27 cellular contexts compared by ENCODE assay signal in the genomic region with DNA sequence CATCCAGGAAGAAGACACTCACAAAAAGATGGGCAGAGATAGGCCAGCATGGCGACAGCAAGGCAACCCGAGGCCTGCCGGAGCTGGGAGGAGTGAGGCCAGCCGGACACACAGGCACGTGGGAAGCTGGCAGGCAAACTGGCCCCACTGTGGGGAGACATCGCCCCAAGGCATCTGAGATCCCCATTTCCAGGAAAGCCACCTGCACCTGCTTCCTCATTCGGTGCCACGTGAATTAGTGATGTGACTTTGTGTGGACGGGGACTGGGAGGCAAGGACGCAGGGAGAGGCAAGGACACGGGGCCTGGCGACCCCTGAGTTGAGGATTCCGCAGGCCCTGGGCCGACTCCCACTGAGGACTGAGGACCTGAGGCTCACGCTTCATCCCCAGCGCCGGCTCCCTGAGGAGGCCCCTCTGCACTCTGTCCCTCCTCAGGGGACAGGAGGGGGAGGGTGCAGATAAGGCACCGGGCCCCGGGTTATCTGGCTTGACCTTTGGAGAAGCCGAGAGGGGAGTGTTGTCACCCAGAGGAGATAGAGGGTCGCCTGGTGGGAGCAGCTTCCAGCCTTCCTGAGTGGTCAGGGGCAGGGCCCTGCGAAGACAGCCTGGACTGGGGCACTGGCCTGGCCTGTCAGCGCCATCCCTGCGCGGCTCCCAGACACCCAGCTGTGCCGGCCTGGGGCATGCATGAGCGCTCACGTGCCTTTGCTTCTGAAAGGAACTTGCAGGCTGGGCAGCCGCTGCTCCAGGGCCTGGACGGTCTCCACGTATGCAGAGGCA. TPM values are rescaled to one million over a fixed set of nuclear protein-coding genes. Genes with fewer than 3 reads are reported as not detected.
DNase-seq lines count a peak whose midpoint lies in the region; ATAC-seq, FAIRE-seq and TF ChIP-seq lines count a peak whose summit lies in the region.
"Had no signal": no experiment of that assay in that cellular context is flagged by ENCODE, and none has a peak within 500 bp of the region (broad histone marks: within the 10 kb centered on the region; RNA-seq: fewer than 3 reads in every experiment).

No MANE protein-coding gene starts in this region.

- FAIRE-seq in HepG2 (lab: Jason Lieb, UNC): no peak
- FAIRE-seq: astrocyte, islet of Langerhans had no signal

- peaks cover 32% of the 10 kb centered on the region for H3K27me3 Mint-ChIP-seq in type B pancreatic cell

- H2AFZ ChIP-seq in HepG2 (ENCODE audit: low read length): no peak overlapping the region

- H3K36me3 Mint-ChIP-seq in type B pancreatic cell: no peaks in the 10 kb centered on the region
- H3K36me3 Mint-ChIP-seq: activated naive CD4-positive, alpha-beta T cell treated with anti-CD3 and anti-CD28 coated beads, Interleukin-2, amount 10 ng/mL, durations not matched to agents 7 days and 5 days; naive thymus-derived CD8-positive, alpha-beta T cell had no signal

- no peak for TF ChIP-seq RAD21 in HepG2 (CRISPR knock-in tag; IDR thresholded peaks at IDR 0.05)

- in situ Hi-C loops in HepG2 (cut with HindIII; ENCODE audit: extremely low pct_ligation_motif_present, low pct_unique_long_range_greater_than_20kb): no loop called here

- no TSS peak for BruUV-seq in HepG2 (replicated peaks; lab: Mats Ljungman, UMichigan)

- H3K27me3 ChIP-seq in HepG2 (ENCODE audit: control insufficient read depth in 1 of 2, insufficient read depth in 2 of 2, low read length in 2 of 2): peaks cover 5 to 52% of the 10 kb centered on the region in 2 experiments; a peak in 4 of 5 replicates
- H3K27me3 ChIP-seq in aorta (ENCODE audit: control insufficient read depth in 1 of 2, insufficient read depth in 2 of 2, low read length in 1 of 2): no peaks in the 10 kb centered on the region
- H3K27me3 ChIP-seq in prostate gland (replicated peaks; ENCODE audit: insufficient read depth): no peaks in the 10 kb centered on the region

- no peaks in the 10 kb centered on the region for H3K79me2 ChIP-seq in HepG2 (ENCODE audit: insufficient read depth, low read length)

- no peak for TF ChIP-seq CTCF in HepG2 (CRISPR knock-in tag; IDR thresholded peaks at IDR 0.05)
- no peak for TF ChIP-seq CTCF in prostate gland (IDR thresholded peaks at IDR 0.05)
- no peak for TF ChIP-seq CTCF in type B pancreatic cell (conservative IDR thresholded peaks at IDR 0.05)

- H3K4me1 Mint-ChIP-seq in type B pancreatic cell (ENCODE audit: unreplicated experiment): peaks cover 5% of the 10 kb centered on the region
- H3K4me1 Mint-ChIP-seq: activated naive CD4-positive, alpha-beta T cell treated with anti-CD3 and anti-CD28 coated beads, Interleukin-2, amount 10 ng/mL, durations not matched to agents 7 days and 5 days; naive thymus-derived CD8-positive, alpha-beta T cell had no signal

- WGBS in HepG2 (ENCODE audit: low lambda C conversion rate): 30% methylated on average over 15 of the region's 31 CpGs
- 47 to 51% methylated on average over 31 of the region's 31 CpGs for WGBS in aorta, 2 donors
- 69% methylated on average over 31 of the region's 31 CpGs for WGBS in prostate gland

- H3K4me3 ChIP-seq in HepG2 (replicated peaks in 1 of 3; ENCODE audit: insufficient read depth in 1 of 3, low read depth in 2 of 3, low read length in 3 of 3) (no peak overlapping the region), aorta (ENCODE audit: low read length in 2 of 2) (no peak overlapping the region), prostate gland (no peak overlapping the region)
- H3K4me3 ChIP-seq: SJSA1 had no signal

- no peak overlapping the region for H3K4me3 Mint-ChIP-seq in type B pancreatic cell
- H3K4me3 Mint-ChIP-seq: activated CD8-positive, alpha-beta T cell treated with anti-CD3 and anti-CD28 coated beads, Interleukin-2, amount 10 ng/mL, durations not matched to agents 7 days and 5 days; activated naive CD4-positive, alpha-beta T cell treated with anti-CD3 and anti-CD28 coated beads, Interleukin-2, amount 10 ng/mL, durations not matched to agents 7 days and 5 days; naive thymus-derived CD8-positive, alpha-beta T cell; T-helper 2 cell treated with Interferon-gamma antibody and Interleukin-4, amounts not matched to agents 5 μg/mL and 100 μg/mL, for 36 hours had no signal

- no peaks in the 10 kb centered on the region for H3K9me3 Mint-ChIP-seq in type B pancreatic cell
- H3K9me3 Mint-ChIP-seq: activated naive CD4-positive, alpha-beta T cell treated with anti-CD3 and anti-CD28 coated beads, Interleukin-2, amount 10 ng/mL, durations not matched to agents 7 days and 5 days; naive thymus-derived CD8-positive, alpha-beta T cell; T-helper 2 cell treated with Interferon-gamma antibody and Interleukin-4, amounts not matched to agents 5 μg/mL and 100 μg/mL, for 36 hours had no signal

- DNase-seq in Right ventricle myocardium inferior (ENCODE audit: missing footprints): peak; percentile 72
- no peak for DNase-seq in cardiac septum (ENCODE audit: low spot score)
- peak; percentile 77 for DNase-seq in Right ventricle myocardium superior
- no peak for DNase-seq in HepG2 (ENCODE audit: low spot score)
- peak in 1 of 2 donors; percentile 69 for DNase-seq in aorta
- no peak for DNase-seq in prostate gland (ENCODE audit: low spot score)
- DNase-seq in type B pancreatic cell (ENCODE audit: extremely low spot score, unreplicated experiment): no peak
- no peak for DNase-seq in hippocampal formation (lab: John Stamatoyannopoulos, UW)
- DNase-seq: activated CD4-positive, CD25-positive, alpha-beta regulatory T cell; activated CD8-positive, alpha-beta T cell treated with anti-CD3 and anti-CD28 coated beads, Interleukin-2, amount 10 ng/mL, durations not matched to agents 7 days and 5 days; activated naive CD4-positive, alpha-beta T cell treated with anti-CD3 and anti-CD28 coated beads, Interleukin-2, amount 10 ng/mL, durations not matched to agents 7 days and 5 days; activated T-cell treated with anti-CD3 and anti-CD28 coated beads, Interleukin-2, amount 50 U/mL, for 48 hours; DMS153; head of caudate nucleus; Karpas-422; mesenchymal stem cell; NCI-H1092; NCI-H526 treated with DMSO at 0.1 percent for 48 hours; OCI-M1 had no signal

- no peak overlapping the region for H3K27ac Mint-ChIP-seq in type B pancreatic cell
- H3K27ac Mint-ChIP-seq: activated CD8-positive, alpha-beta T cell treated with anti-CD3 and anti-CD28 coated beads, Interleukin-2, amount 10 ng/mL, durations not matched to agents 7 days and 5 days; activated naive CD4-positive, alpha-beta T cell treated with anti-CD3 and anti-CD28 coated beads, Interleukin-2, amount 10 ng/mL, durations not matched to agents 7 days and 5 days; naive thymus-derived CD8-positive, alpha-beta T cell; T-helper 2 cell treated with Interferon-gamma antibody and Interleukin-4, amounts not matched to agents 5 μg/mL and 100 μg/mL, for 36 hours had no signal

- no peaks in the 10 kb centered on the region for H3K36me3 ChIP-seq in HepG2 (replicated peaks in 1 of 2; ENCODE audit: control insufficient read depth in 1 of 2, insufficient read depth in 2 of 2, low read length in 2 of 2)
- H3K36me3 ChIP-seq in aorta (ENCODE audit: control insufficient read depth in 1 of 2, insufficient read depth in 2 of 2, low read length in 1 of 2): no peaks in the 10 kb centered on the region
- no peaks in the 10 kb centered on the region for H3K36me3 ChIP-seq in prostate gland
- H3K36me3 ChIP-seq: SJSA1 had no signal

- ATAC-seq in Right ventricle myocardium inferior (peak; percentile 83), Right ventricle myocardium superior (ENCODE audit: poor library complexity) (peak; percentile 91), HepG2 (no peak), aorta (ENCODE audit: low FRiP score) (peak; percentile 17)
- ATAC-seq: activated CD8-positive, alpha-beta T cell treated with anti-CD3 and anti-CD28 coated beads, Interleukin-2, amount 10 ng/mL, durations not matched to agents 7 days and 5 days; naive thymus-derived CD8-positive, alpha-beta T cell had no signal

- no peaks in the 10 kb centered on the region for H3K9me3 ChIP-seq in HepG2 (ENCODE audit: low read length)
- H3K9me3 ChIP-seq in aorta (ENCODE audit: control insufficient read depth, low read length): no peaks in the 10 kb centered on the region
- H3K9me3 ChIP-seq in prostate gland: no peaks in the 10 kb centered on the region
- H3K9me3 ChIP-seq: SJSA1 had no signal

- no peaks in the 10 kb centered on the region for H4K20me1 ChIP-seq in HepG2 (ENCODE audit: insufficient read depth, low read length)

- TF ChIP-seq POLR2A in HepG2 (IDR thresholded peaks at IDR 0.05; ENCODE audit: insufficient read depth in 1 of 2, low read depth in 2 of 2, low read length in 2 of 2): no peak
- TF ChIP-seq POLR2A in prostate gland (IDR thresholded peaks at IDR 0.05): no peak

- TF ChIP-seq EP300 in HepG2 (IDR thresholded peaks at IDR 0.05; ENCODE audit: low read depth in 2 of 2, low read length in 2 of 2): no peak
- no peak for TF ChIP-seq EP300 in HepG2 (CRISPR knock-in tag; IDR thresholded peaks at IDR 0.05; ENCODE audit: borderline replicate concordance)

- H3K27ac ChIP-seq in HepG2 (ENCODE audit: extremely low read length, insufficient read depth, low read length) (no peak overlapping the region), aorta (ENCODE audit: low read depth in 1 of 2, low read length in 2 of 2) (no peak overlapping the region), prostate gland (no peak overlapping the region)
- H3K27ac ChIP-seq: SJSA1 had no signal

- H3K4me1 ChIP-seq in HepG2 (ENCODE audit: insufficient read depth, low read length) (peaks cover 19% of the 10 kb centered on the region), aorta (ENCODE audit: control insufficient read depth in 1 of 2, insufficient read depth in 2 of 2, low read length in 2 of 2) (no peaks in the 10 kb centered on the region), prostate gland (replicated peaks) (no peaks in the 10 kb centered on the region)
- H3K4me1 ChIP-seq: SJSA1 had no signal

- CTCF ChIA-PET in HepG2 (lab: Yijun Ruan, JAX; ENCODE audit: low intra/inter-chr PET ratio, low total read pairs): no interaction called here

- no peak overlapping the region for H3K4me2 ChIP-seq in HepG2 (ENCODE audit: low read depth, low read length)

- intact Hi-C loops in Right ventricle myocardium inferior (cut with DNase I) (loop anchor here (2.0 kb wide), 1 partner anchor 40 kb away; the partner anchor contains the start of gene NDUFS6), cardiac septum (cut with DNase I) (no loop called here), Right ventricle myocardium superior (cut with DNase I) (no loop called here), HepG2 (cut with micrococcal nuclease; ENCODE audit: unreplicated experiment) (no loop called here), aorta (cut with DNase I) (no loop called here), prostate gland (cut with DNase I) (no loop called here)

- POLR2A ChIA-PET in HepG2 (lab: Yijun Ruan, JAX): no interaction called here

- H3K9ac ChIP-seq in HepG2 (ENCODE audit: insufficient read depth, low read depth, low read length): no peak overlapping the region

RNA-seq across cellular contexts. Expression of gene NDUFS6, which starts 39.7 kb away (rescaled TPM):
- 134 TPM for total RNA-seq in Right ventricle myocardium inferior
- total RNA-seq in cardiac septum: 78.6 TPM
- 126 TPM for total RNA-seq in Right ventricle myocardium superior
- 50.4 and 63.7 TPM in 2 replicates for total RNA-seq in HepG2 (2016; rRNA removed; fragmentation: Illumina TruSeq; extraction: Trizol)
- total RNA-seq in HepG2 (2016; cell fraction: cytosol; rRNA removed; fragmentation: Illumina TruSeq; extraction: Trizol; ENCODE audit: low read depth): 15.2 and 15.4 TPM in 2 replicates
- 53.0 and 63.5 TPM in 2 replicates for total RNA-seq in HepG2 (2016; cell fraction: insoluble cytoplasmic fraction; rRNA removed; fragmentation: Illumina TruSeq; extraction: Trizol)
- total RNA-seq in HepG2 (2016; cell fraction: membrane; rRNA removed; fragmentation: Illumina TruSeq; extraction: Trizol): 25.8 and 27.4 TPM in 2 replicates
- total RNA-seq in HepG2 (2016; cell fraction: nucleus; rRNA removed; fragmentation: Illumina TruSeq; extraction: Trizol): 17.5 and 20.2 TPM in 2 replicates
- polyA plus RNA-seq in HepG2 (2011; rRNA removed): 22.2 and 23.7 TPM in 2 replicates
- 72.6 and 97.8 TPM in 2 replicates for polyA plus RNA-seq in HepG2 (2011; cell fraction: cytosol; rRNA removed)
- polyA plus RNA-seq in HepG2 (2011; cell fraction: nucleus; rRNA removed): 21.7 and 33.4 TPM in 2 replicates
- 46.4 and 50.3 TPM in 2 replicates for polyA plus RNA-seq in HepG2 (2012)
- polyA plus RNA-seq in HepG2 (2016; cell fraction: cytosol; fragmentation: Illumina TruSeq; extraction: Trizol; ENCODE audit: low read depth): 27.6 and 35.6 TPM in 2 replicates
- 110 and 131 TPM in 2 replicates for polyA plus RNA-seq in HepG2 (2016; cell fraction: insoluble cytoplasmic fraction; fragmentation: Illumina TruSeq; extraction: Trizol; ENCODE audit: low read depth)
- 36.7 and 40.8 TPM in 2 replicates for polyA plus RNA-seq in HepG2 (2016; cell fraction: membrane; fragmentation: Illumina TruSeq; extraction: Trizol; ENCODE audit: low read depth)
- 54.4 and 56.6 TPM in 2 replicates for polyA plus RNA-seq in HepG2 (2016; cell fraction: nucleus; fragmentation: Illumina TruSeq; extraction: Trizol; ENCODE audit: insufficient read depth, low read depth)
- polyA minus RNA-seq in HepG2 (2011; rRNA and poly(A)+ RNA removed; ENCODE audit: low replicate concordance): 9.7 and 41.7 TPM in 2 replicates
- polyA minus RNA-seq in HepG2 (2011; cell fraction: cytosol; rRNA and poly(A)+ RNA removed): 11.4 and 22.6 TPM in 2 replicates
- polyA minus RNA-seq in HepG2 (2011; cell fraction: nucleus; rRNA and poly(A)+ RNA removed): 8.5 and 11.5 TPM in 2 replicates
- total RNA-seq in aorta: 10 to 100 TPM; 16.7 to 24.2 TPM
- 10 to 100 TPM; 46.6 to 64.9 TPM for polyA plus RNA-seq in aorta
- 10 to 100 TPM; 27.8 to 70.2 TPM for total RNA-seq in prostate gland
- total RNA-seq in type B pancreatic cell (ENCODE audit: low replicate concordance): 33.8 and 37.7 TPM in 2 replicates

RNA-seq across cellular contexts. Expression of gene MRPL36, which starts 41.3 kb away (rescaled TPM):
- total RNA-seq in Right ventricle myocardium inferior: 62.3 TPM
- total RNA-seq in cardiac septum: 43.2 TPM
- total RNA-seq in Right ventricle myocardium superior: 65.5 TPM
- total RNA-seq in HepG2 (2016; rRNA removed; fragmentation: Illumina TruSeq; extraction: Trizol): 113 and 135 TPM in 2 replicates
- 108 and 113 TPM in 2 replicates for total RNA-seq in HepG2 (2016; cell fraction: cytosol; rRNA removed; fragmentation: Illumina TruSeq; extraction: Trizol; ENCODE audit: low read depth)
- total RNA-seq in HepG2 (2016; cell fraction: insoluble cytoplasmic fraction; rRNA removed; fragmentation: Illumina TruSeq; extraction: Trizol): 108 and 154 TPM in 2 replicates
- 76.0 and 81.1 TPM in 2 replicates for total RNA-seq in HepG2 (2016; cell fraction: membrane; rRNA removed; fragmentation: Illumina TruSeq; extraction: Trizol)
- total RNA-seq in HepG2 (2016; cell fraction: nucleus; rRNA removed; fragmentation: Illumina TruSeq; extraction: Trizol): 37.1 and 47.0 TPM in 2 replicates
- polyA plus RNA-seq in HepG2 (2011; rRNA removed): 70.5 and 71.3 TPM in 2 replicates
- 65.9 and 74.3 TPM in 2 replicates for polyA plus RNA-seq in HepG2 (2011; cell fraction: cytosol; rRNA removed)
- polyA plus RNA-seq in HepG2 (2011; cell fraction: nucleus; rRNA removed): 25.2 and 29.0 TPM in 2 replicates
- polyA plus RNA-seq in HepG2 (2012): 59.1 and 65.6 TPM in 2 replicates
- 88.2 and 98.8 TPM in 2 replicates for polyA plus RNA-seq in HepG2 (2016; cell fraction: cytosol; fragmentation: Illumina TruSeq; extraction: Trizol; ENCODE audit: low read depth)
- polyA plus RNA-seq in HepG2 (2016; cell fraction: insoluble cytoplasmic fraction; fragmentation: Illumina TruSeq; extraction: Trizol; ENCODE audit: low read depth): 150 and 160 TPM in 2 replicates
- 60.1 and 66.8 TPM in 2 replicates for polyA plus RNA-seq in HepG2 (2016; cell fraction: membrane; fragmentation: Illumina TruSeq; extraction: Trizol; ENCODE audit: low read depth)
- 65.9 and 77.9 TPM in 2 replicates for polyA plus RNA-seq in HepG2 (2016; cell fraction: nucleus; fragmentation: Illumina TruSeq; extraction: Trizol; ENCODE audit: insufficient read depth, low read depth)
- 30.3 and 163 TPM in 2 replicates for polyA minus RNA-seq in HepG2 (2011; rRNA and poly(A)+ RNA removed; ENCODE audit: low replicate concordance)
- polyA minus RNA-seq in HepG2 (2011; cell fraction: cytosol; rRNA and poly(A)+ RNA removed): 21.5 and 22.2 TPM in 2 replicates
- 21.4 and 25.5 TPM in 2 replicates for polyA minus RNA-seq in HepG2 (2011; cell fraction: nucleus; rRNA and poly(A)+ RNA removed)
- 10 to 100 TPM; 25.1 to 28.5 TPM for total RNA-seq in aorta
- 10 to 100 TPM; 49.5 to 62.2 TPM for polyA plus RNA-seq in aorta
- 10 to 100 TPM; 47.9 to 66.3 TPM for total RNA-seq in prostate gland
- 53.5 and 62.1 TPM in 2 replicates for total RNA-seq in type B pancreatic cell (ENCODE audit: low replicate concordance)

RNA-seq across cellular contexts. Expression of gene IRX4, which starts 41.8 kb away (rescaled TPM):
- total RNA-seq in Right ventricle myocardium inferior: 17.6 TPM
- 12.1 TPM for total RNA-seq in cardiac septum
- 15.8 TPM for total RNA-seq in Right ventricle myocardium superior
- not detected in 2 replicates for total RNA-seq in HepG2 (2016; rRNA removed; fragmentation: Illumina TruSeq; extraction: Trizol)
- total RNA-seq in HepG2 (2016; cell fraction: cytosol; rRNA removed; fragmentation: Illumina TruSeq; extraction: Trizol; ENCODE audit: low read depth): not detected in 2 replicates
- total RNA-seq in HepG2 (2016; cell fraction: insoluble cytoplasmic fraction; rRNA removed; fragmentation: Illumina TruSeq; extraction: Trizol): not detected in 2 replicates
- total RNA-seq in HepG2 (2016; cell fraction: membrane; rRNA removed; fragmentation: Illumina TruSeq; extraction: Trizol): not detected in 2 replicates
- total RNA-seq in HepG2 (2016; cell fraction: nucleus; rRNA removed; fragmentation: Illumina TruSeq; extraction: Trizol): not detected in 2 replicates
- not detected in 2 replicates for polyA plus RNA-seq in HepG2 (2011; rRNA removed)
- not detected in 2 replicates for polyA plus RNA-seq in HepG2 (2011; cell fraction: cytosol; rRNA removed)
- not detected in 2 replicates for polyA plus RNA-seq in HepG2 (2011; cell fraction: nucleus; rRNA removed)
- polyA plus RNA-seq in HepG2 (2012): not detected in 2 replicates
- not detected in 2 replicates for polyA plus RNA-seq in HepG2 (2016; cell fraction: cytosol; fragmentation: Illumina TruSeq; extraction: Trizol; ENCODE audit: low read depth)
- not detected in 2 replicates for polyA plus RNA-seq in HepG2 (2016; cell fraction: insoluble cytoplasmic fraction; fragmentation: Illumina TruSeq; extraction: Trizol; ENCODE audit: low read depth)
- not detected in 2 replicates for polyA plus RNA-seq in HepG2 (2016; cell fraction: membrane; fragmentation: Illumina TruSeq; extraction: Trizol; ENCODE audit: low read depth)
- not detected in 2 replicates for polyA plus RNA-seq in HepG2 (2016; cell fraction: nucleus; fragmentation: Illumina TruSeq; extraction: Trizol; ENCODE audit: insufficient read depth, low read depth)
- 0.09 TPM in 1 of 2 replicates, not detected in the other for polyA minus RNA-seq in HepG2 (2011; rRNA and poly(A)+ RNA removed; ENCODE audit: low replicate concordance)
- not detected in 2 replicates for polyA minus RNA-seq in HepG2 (2011; cell fraction: cytosol; rRNA and poly(A)+ RNA removed)
- polyA minus RNA-seq in HepG2 (2011; cell fraction: nucleus; rRNA and poly(A)+ RNA removed): not detected in 2 replicates
- not detected for total RNA-seq in aorta
- polyA plus RNA-seq in aorta: not detected
- total RNA-seq in prostate gland: 10 to 100 TPM in 1 of 2 donors, 1 to 10 TPM in 1; 1.8 to 30.0 TPM
- 1.6 and 6.0 TPM in 2 replicates for total RNA-seq in type B pancreatic cell (ENCODE audit: low replicate concordance)
- total RNA-seq: A673; activated CD8-positive, alpha-beta T cell treated with anti-CD3 and anti-CD28 coated beads, Interleukin-2, amount 10 ng/mL, durations not matched to agents 7 days and 5 days; fibroblast of lung; naive thymus-derived CD8-positive, alpha-beta T cell; pulmonary artery endothelial cell; SJSA1 had no signal
- polyA plus RNA-seq: fibroblast of lung; naive thymus-derived CD8-positive, alpha-beta T cell had no signal

Comparison
In these comparisons a context has a peak if more than half of its experiments do, and no peak if none do; other contexts are left out.
1. DNase-seq: peak in Right ventricle myocardium inferior (single experiment) and Right ventricle myocardium superior (single experiment); none in cardiac septum (single experiment), HepG2 (single experiment), prostate gland (single experiment), type B pancreatic cell (single experiment) and hippocampal formation (0 of 2).